Comparison of ENCODE assay signal across 1 cellular context in genomic region chr2:207230261-207231105, GRCh38.
TF ChIP-seq lines count a peak whose summit lies in the region.

No MANE protein-coding gene starts in this region.

TF ChIP-seq in GM23338, 12 proteins besides CTCF, POLR2A, EP300 and RAD21 (continued from another document):
- TF ChIP-seq REST (IDR thresholded peaks at IDR 0.05; ENCODE audit: unreplicated experiment) (no peak), NANOG (IDR thresholded peaks at IDR 0.05; ENCODE audit: borderline replicate concordance) (no peak), CREB1 (CRISPR knock-in tag; IDR thresholded peaks at IDR 0.05; ENCODE audit: low read depth) (no peak)
